Comparison of ENCODE assay signal across 8 cellular contexts in the genomic region with DNA sequence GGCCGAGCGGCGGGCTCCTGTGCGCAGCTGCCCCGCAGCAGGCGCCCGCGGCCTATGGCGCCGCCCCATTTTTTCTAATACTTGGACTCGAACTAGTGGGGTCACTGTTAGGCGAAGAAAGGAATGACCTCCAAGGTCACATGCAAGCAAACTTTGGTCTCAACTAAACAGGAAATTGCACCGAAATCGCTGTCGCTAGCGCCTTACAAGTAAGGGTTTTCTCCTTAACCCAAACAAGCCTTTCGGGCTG. TPM values are rescaled to one million over a fixed set of nuclear protein-coding genes. Genes with fewer than 3 reads are reported as not detected.
DNase-seq lines count a peak whose midpoint lies in the region; ATAC-seq, FAIRE-seq and TF ChIP-seq lines count a peak whose summit lies in the region.

No MANE protein-coding gene starts in this region.

- H3K36me3 Mint-ChIP-seq in T-helper 2 cell treated with Interferon-gamma antibody and Interleukin-4, amounts not matched to agents 5 μg/mL and 100 μg/mL, for 36 hours (ENCODE audit: low read depth), result peaks cover 51% of the 10 kb centered on the region
- peaks cover 35% of the 10 kb centered on the region for H3K36me3 Mint-ChIP-seq in GM23338 (ENCODE audit: low read depth)

- H3K9ac ChIP-seq in Loucy (ENCODE audit: low read depth, low read length, poor library complexity, severe bottlenecking), result peak overlapping the region; percentile 76

- H3K4me3 Mint-ChIP-seq in T-helper 2 cell treated with Interferon-gamma antibody and Interleukin-4, amounts not matched to agents 5 μg/mL and 100 μg/mL, for 36 hours, result peak overlapping the region; percentile 87
- peak overlapping the region; percentile 83 for H3K4me3 Mint-ChIP-seq in GM23338

- FAIRE-seq in RCC 7860 (lab: Jason Lieb, UNC), result no peak

- intact Hi-C loops in head of caudate nucleus (cut with DNase I) (no loop called here), ovary (cut with DNase I) (no loop called here)

- H4K20me1 ChIP-seq in GM23338 (replicated peaks; ENCODE audit: insufficient read depth), result no peaks in the 10 kb centered on the region
- no peaks in the 10 kb centered on the region for H4K20me1 ChIP-seq in Loucy (ENCODE audit: insufficient read depth, low read length, poor library complexity, severe bottlenecking)

- ATAC-seq in GM23338, result peak; percentile 27

- no peaks in the 10 kb centered on the region for H3K9me2 ChIP-seq in GM23338 (ENCODE audit: insufficient read depth)
- no peaks in the 10 kb centered on the region for H3K9me2 ChIP-seq in Loucy (replicated peaks; ENCODE audit: low read depth, low read length)

- H3K27me3 Mint-ChIP-seq in T-helper 2 cell treated with Interferon-gamma antibody and Interleukin-4, amounts not matched to agents 5 μg/mL and 100 μg/mL, for 36 hours (ENCODE audit: low read depth), result no peaks in the 10 kb centered on the region
- peaks cover 2% of the 10 kb centered on the region for H3K27me3 Mint-ChIP-seq in GM23338 (ENCODE audit: insufficient read depth, low read depth, poor library complexity)

- H3K4me1 ChIP-seq in GM23338 (ENCODE audit: insufficient read depth) (peaks cover 16% of the 10 kb centered on the region), Loucy (ENCODE audit: insufficient read depth, low read length, poor library complexity, severe bottlenecking) (peaks cover 4% of the 10 kb centered on the region), ovary (ENCODE audit: insufficient read depth) (peaks cover 5% of the 10 kb centered on the region)

- no peak for TF ChIP-seq EP300 in ovary (IDR thresholded peaks at IDR 0.05)

- no peak for TF ChIP-seq POLR2A in ovary (IDR thresholded peaks at IDR 0.05)

- H3K9me3 Mint-ChIP-seq in T-helper 2 cell treated with Interferon-gamma antibody and Interleukin-4, amounts not matched to agents 5 μg/mL and 100 μg/mL, for 36 hours, result peaks cover 17% of the 10 kb centered on the region
- H3K9me3 Mint-ChIP-seq in GM23338, result peaks cover 32% of the 10 kb centered on the region

- DNase-seq in T-helper 2 cell treated with Interferon-gamma antibody and Interleukin-4, amounts not matched to agents 5 μg/mL and 100 μg/mL, for 36 hours (ENCODE audit: low spot score), result no peak
- DNase-seq in T-helper 2 cell, result no peak
- DNase-seq in GM23338 (ENCODE audit: low spot score), result peak; percentile 60
- peak; percentile 12 for DNase-seq in activated T-helper 9 cell treated with anti-CD3 and anti-CD28 coated beads, Interleukin-2, amount 50 U/mL, for 16 hours (ENCODE audit: low read depth)
- peak in 36 of 42 donors; percentile 4 to 63 (median 31) for DNase-seq in head of caudate nucleus
- DNase-seq in ovary, result peak in 4 of 5 donors; percentile 46 to 67 (median 58)
- no peak for DNase-seq in RCC 7860 (ENCODE audit: low spot score)

- 1% methylated on average over 17 of the region's 17 CpGs for WGBS in ovary, 3 donors

- H3K27ac ChIP-seq in GM23338 (ENCODE audit: low read depth) (peak overlapping the region; percentile 99), ovary (peak overlapping the region; percentile 80 to 93)

- peak overlapping the region; percentile 88 for H3K4me2 ChIP-seq in GM23338
- H3K4me2 ChIP-seq in Loucy (ENCODE audit: low read depth, low read length, poor library complexity, severe bottlenecking), result peak overlapping the region; percentile 67

- peaks cover 56% of the 10 kb centered on the region for H3K4me1 Mint-ChIP-seq in T-helper 2 cell treated with Interferon-gamma antibody and Interleukin-4, amounts not matched to agents 5 μg/mL and 100 μg/mL, for 36 hours (ENCODE audit: low read depth)
- H3K4me1 Mint-ChIP-seq in GM23338, result peaks cover 24% of the 10 kb centered on the region

- H3K4me3 ChIP-seq in GM23338 (peak overlapping the region; percentile 94), Loucy (ENCODE audit: low read length, poor library complexity, severe bottlenecking) (peak overlapping the region; percentile 87), ovary (peak overlapping the region; percentile 86)

- H3K27ac Mint-ChIP-seq in T-helper 2 cell treated with Interferon-gamma antibody and Interleukin-4, amounts not matched to agents 5 μg/mL and 100 μg/mL, for 36 hours, result peak overlapping the region; percentile 98
- H3K27ac Mint-ChIP-seq in GM23338, result peak overlapping the region; percentile 70; the same call in 1 of the 2 replicates

- no peak for TF ChIP-seq CTCF in GM23338 (conservative IDR thresholded peaks at IDR 0.05; ENCODE audit: low read depth in 2 of 2)
- no peak for TF ChIP-seq CTCF in Loucy (conservative IDR thresholded peaks at IDR 0.05; ENCODE audit: low read length)
- no peak for TF ChIP-seq CTCF in ovary (IDR thresholded peaks at IDR 0.05)

- H2AFZ ChIP-seq in GM23338 (peak overlapping the region; percentile 97), Loucy (ENCODE audit: low read length) (peak overlapping the region; percentile 94)

- H3K36me3 ChIP-seq in GM23338 (ENCODE audit: insufficient read depth), result peaks cover 5% of the 10 kb centered on the region; the same call in 1 of the 2 replicates
- no peaks in the 10 kb centered on the region for H3K36me3 ChIP-seq in Loucy (ENCODE audit: insufficient read depth, low read length)
- no peaks in the 10 kb centered on the region for H3K36me3 ChIP-seq in ovary

- no peaks in the 10 kb centered on the region for H3F3A ChIP-seq in GM23338 (replicated peaks; ENCODE audit: low read depth)
- H3F3A ChIP-seq in Loucy (ENCODE audit: low read depth), result no peaks in the 10 kb centered on the region

- H3K79me2 ChIP-seq in GM23338 (replicated peaks; ENCODE audit: insufficient read depth) (peaks cover 52% of the 10 kb centered on the region), Loucy (ENCODE audit: insufficient read depth, low read length) (peaks cover 20% of the 10 kb centered on the region)

- H3K9me3 ChIP-seq in Loucy (ENCODE audit: insufficient read depth, low read depth, low read length) (peaks cover 8% of the 10 kb centered on the region; the same call in 1 of the 2 replicates), ovary (no peaks in the 10 kb centered on the region)

- H3K27me3 ChIP-seq in GM23338 (ENCODE audit: insufficient read depth), result no peaks in the 10 kb centered on the region
- no peaks in the 10 kb centered on the region for H3K27me3 ChIP-seq in Loucy (ENCODE audit: insufficient read depth, low read length, poor library complexity, severe bottlenecking)
- no peaks in the 10 kb centered on the region for H3K27me3 ChIP-seq in ovary

TF ChIP-seq in GM23338, 12 proteins besides CTCF, POLR2A, EP300 and RAD21:
- TF ChIP-seq EZH2phosphoT487 (IDR thresholded peaks at IDR 0.05; ENCODE audit: unreplicated experiment) (no peak), CREB1 (CRISPR knock-in tag; IDR thresholded peaks at IDR 0.05; ENCODE audit: low read depth) (no peak)
- TF ChIP-seq, protein P1, sequence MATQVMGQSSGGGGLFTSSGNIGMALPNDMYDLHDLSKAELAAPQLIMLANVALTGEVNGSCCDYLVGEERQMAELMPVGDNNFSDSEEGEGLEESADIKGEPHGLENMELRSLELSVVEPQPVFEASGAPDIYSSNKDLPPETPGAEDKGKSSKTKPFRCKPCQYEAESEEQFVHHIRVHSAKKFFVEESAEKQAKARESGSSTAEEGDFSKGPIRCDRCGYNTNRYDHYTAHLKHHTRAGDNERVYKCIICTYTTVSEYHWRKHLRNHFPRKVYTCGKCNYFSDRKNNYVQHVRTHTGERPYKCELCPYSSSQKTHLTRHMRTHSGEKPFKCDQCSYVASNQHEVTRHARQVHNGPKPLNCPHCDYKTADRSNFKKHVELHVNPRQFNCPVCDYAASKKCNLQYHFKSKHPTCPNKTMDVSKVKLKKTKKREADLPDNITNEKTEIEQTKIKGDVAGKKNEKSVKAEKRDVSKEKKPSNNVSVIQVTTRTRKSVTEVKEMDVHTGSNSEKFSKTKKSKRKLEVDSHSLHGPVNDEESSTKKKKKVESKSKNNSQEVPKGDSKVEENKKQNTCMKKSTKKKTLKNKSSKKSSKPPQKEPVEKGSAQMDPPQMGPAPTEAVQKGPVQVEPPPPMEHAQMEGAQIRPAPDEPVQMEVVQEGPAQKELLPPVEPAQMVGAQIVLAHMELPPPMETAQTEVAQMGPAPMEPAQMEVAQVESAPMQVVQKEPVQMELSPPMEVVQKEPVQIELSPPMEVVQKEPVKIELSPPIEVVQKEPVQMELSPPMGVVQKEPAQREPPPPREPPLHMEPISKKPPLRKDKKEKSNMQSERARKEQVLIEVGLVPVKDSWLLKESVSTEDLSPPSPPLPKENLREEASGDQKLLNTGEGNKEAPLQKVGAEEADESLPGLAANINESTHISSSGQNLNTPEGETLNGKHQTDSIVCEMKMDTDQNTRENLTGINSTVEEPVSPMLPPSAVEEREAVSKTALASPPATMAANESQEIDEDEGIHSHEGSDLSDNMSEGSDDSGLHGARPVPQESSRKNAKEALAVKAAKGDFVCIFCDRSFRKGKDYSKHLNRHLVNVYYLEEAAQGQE (IDR thresholded peaks at IDR 0.05; ENCODE audit: unreplicated experiment), result no peak

RNA-seq across cellular contexts. Expression of gene ACAA2, which starts 0.3 kb away (rescaled TPM):
- 123 and 126 TPM in 2 replicates for total RNA-seq in GM23338 (2014; rRNA removed; shearing (Covaris generic))
- 83.8 and 91.1 TPM in 2 replicates for polyA plus RNA-seq in GM23338 (2016; fragmentation: Nextera tagmentation; extraction: Ambion mirVana)
- 10 to 100 TPM; 28.6 to 50.8 (median 43.1) TPM for total RNA-seq in ovary
- polyA plus RNA-seq in ovary, result 10 to 100 TPM; 44.1 to 96.2 TPM

Comparison
In these comparisons a context has a peak if more than half of its experiments do, and no peak if none do; other contexts are left out.
1. DNase-seq: peak in GM23338 (single experiment), activated T-helper 9 cell treated with anti-CD3 and anti-CD28 coated beads, Interleukin-2, amount 50 U/mL, for 16 hours (single experiment), head of caudate nucleus (36 of 42) and ovary (4 of 5); none in T-helper 2 cell treated with Interferon-gamma antibody and Interleukin-4, amounts not matched to agents 5 μg/mL and 100 μg/mL, for 36 hours (single experiment), T-helper 2 cell (0 of 5) and RCC 7860 (single experiment).
2. Peak in every context shown above with its lines, with median percentiles within 50 percentile points of each other: H3K4me3 ChIP-seq.